ENCODE assay signal across 16 cellular contexts in genomic region chr1:63624911-63625310, GRCh38. TPM values are rescaled to one million over a fixed set of nuclear protein-coding genes. Genes with fewer than 3 reads are reported as not detected.
DNase-seq lines count a peak whose midpoint lies in the region; ATAC-seq and TF ChIP-seq lines count a peak whose summit lies in the region.
"Had no signal": no experiment of that assay in that cellular context is flagged by ENCODE, and none has a peak within 500 bp of the region (broad histone marks: within the 10 kb centered on the region; RNA-seq: fewer than 3 reads in every experiment).

No MANE protein-coding gene starts in this region.

- DNase-seq in COLO829 (ENCODE audit: low spot score) (peak; percentile 22), RWPE2 (ENCODE audit: low spot score) (no peak), fibroblast of the aortic adventitia (ENCODE audit: low read depth) (peak; percentile 81), gastrocnemius medialis (no peak)
- no peak for DNase-seq in stimulated activated naive CD4-positive, alpha-beta T cell (lab: John Stamatoyannopoulos, UW)
- no peak for DNase-seq in activated CD4-positive, alpha-beta T cell treated with anti-CD3 and anti-CD28 coated beads, Interleukin-2, amount 10 ng/mL, durations not matched to agents 24 days and 14 days
- DNase-seq: activated naive CD4-positive, alpha-beta T cell treated with anti-CD3 and anti-CD28 coated beads, Interleukin-2, amount 50 U/mL, for 16 hours; KG1; mucosa of descending colon; NCI-H1930; NK-92 treated with Interleukin-12 subunit alpha and Interleukin-12 subunit beta, amount 100 ng/mL, for 24 hours; WERI-Rb-1 had no signal

- H3K4me3 ChIP-seq in RWPE2 (ENCODE audit: severe bottlenecking) (no peak overlapping the region), fibroblast of the aortic adventitia (ENCODE audit: low read depth, low read length) (no peak overlapping the region), gastrocnemius medialis (peak overlapping the region in 1 of 4 donors; percentile 22)
- H3K4me3 ChIP-seq: coronary artery, mucosa of descending colon had no signal

- ATAC-seq in RWPE2 (ENCODE audit: low read depth) (peak; percentile 45; the same call in 2 of the 3 replicates), gastrocnemius medialis (no peak), GM18502 (IDR thresholded peaks at IDR 0.05; ENCODE audit: poor library complexity, unreplicated experiment) (no peak), GM21717 (IDR thresholded peaks at IDR 0.05; ENCODE audit: unreplicated experiment) (no peak)
- ATAC-seq: mucosa of descending colon had no signal

- H3K27ac Mint-ChIP-seq in activated CD4-positive, alpha-beta T cell treated with anti-CD3 and anti-CD28 coated beads, Interleukin-2, amount 10 ng/mL, durations not matched to agents 24 days and 14 days, result no peak overlapping the region
- H3K27ac Mint-ChIP-seq: stimulated activated naive CD8-positive, alpha-beta T cell treated with anti-CD3 and anti-CD28 coated beads, Interleukin-15, Interleukin-2, amounts not matched to agents 100 ng/mL and 50 ng/mL, for 24 hours had no signal

- no peak overlapping the region for H3K4me3 Mint-ChIP-seq in activated CD4-positive, alpha-beta T cell treated with anti-CD3 and anti-CD28 coated beads, Interleukin-2, amount 10 ng/mL, durations not matched to agents 24 days and 14 days
- H3K4me3 Mint-ChIP-seq: stimulated activated naive CD8-positive, alpha-beta T cell treated with anti-CD3 and anti-CD28 coated beads, Interleukin-15, Interleukin-2, amounts not matched to agents 100 ng/mL and 50 ng/mL, for 24 hours had no signal

- H3K4me1 Mint-ChIP-seq in activated CD4-positive, alpha-beta T cell treated with anti-CD3 and anti-CD28 coated beads, Interleukin-2, amount 10 ng/mL, durations not matched to agents 24 days and 14 days, result peaks cover 13% of the 10 kb centered on the region

- H3K27me3 Mint-ChIP-seq in activated CD4-positive, alpha-beta T cell treated with anti-CD3 and anti-CD28 coated beads, Interleukin-2, amount 10 ng/mL, durations not matched to agents 24 days and 14 days, result no peaks in the 10 kb centered on the region
- H3K27me3 Mint-ChIP-seq: stimulated activated naive CD8-positive, alpha-beta T cell treated with anti-CD3 and anti-CD28 coated beads, Interleukin-15, Interleukin-2, amounts not matched to agents 100 ng/mL and 50 ng/mL, for 24 hours had no signal

- H3K27me3 ChIP-seq in RWPE2 (ENCODE audit: insufficient read depth, poor library complexity, severe bottlenecking) (no peaks in the 10 kb centered on the region), gastrocnemius medialis (no peaks in the 10 kb centered on the region)

- H3K27ac ChIP-seq in RWPE2 (ENCODE audit: poor library complexity, severe bottlenecking) (no peak overlapping the region), gastrocnemius medialis (peak overlapping the region in 3 of 4 donors; percentile 94 to 99 (median 98))
- H3K27ac ChIP-seq: WERI-Rb-1 had no signal

- TF ChIP-seq POLR2A in gastrocnemius medialis (IDR thresholded peaks at IDR 0.05), result no peak

- H3K9me3 ChIP-seq in RWPE2 (ENCODE audit: severe bottlenecking) (no peaks in the 10 kb centered on the region), gastrocnemius medialis (no peaks in the 10 kb centered on the region)
- H3K9me3 ChIP-seq: mucosa of descending colon had no signal

- H3K4me1 ChIP-seq in RWPE2 (ENCODE audit: insufficient read depth, poor library complexity, severe bottlenecking) (peaks cover 25% of the 10 kb centered on the region), gastrocnemius medialis (peaks cover 76 to 81% of the 10 kb centered on the region in 2 donors)

- TF ChIP-seq CTCF in RWPE2 (IDR thresholded peaks at IDR 0.05; ENCODE audit: poor library complexity, severe bottlenecking) (no peak), fibroblast of the aortic adventitia (IDR thresholded peaks at IDR 0.05; ENCODE audit: insufficient read depth, low read length) (peak; percentile 51), gastrocnemius medialis (IDR thresholded peaks at IDR 0.05 in 4 of 5, conservative IDR thresholded peaks at IDR 0.05 in 1 of 5) (peak in 1 of 5 experiments; percentile 11)

- intact Hi-C loops in gastrocnemius medialis (cut with DNase I; ENCODE audit: low total_unique reads), result no loop called here
- intact Hi-C loops in activated CD4-positive, alpha-beta T cell treated with anti-CD3 and anti-CD28 coated beads, Interleukin-2, amount 10 ng/mL, durations not matched to agents 24 days and 14 days (cut with micrococcal nuclease), result no loop called here

- H3K36me3 ChIP-seq in RWPE2 (ENCODE audit: low read depth) (peaks cover 14% of the 10 kb centered on the region; the same call in 1 of the 2 replicates), gastrocnemius medialis (peaks cover 0 to 6% of the 10 kb centered on the region in 2 donors)
- H3K36me3 ChIP-seq: WERI-Rb-1 had no signal

- peaks cover 6% of the 10 kb centered on the region for H3K36me3 Mint-ChIP-seq in activated CD4-positive, alpha-beta T cell treated with anti-CD3 and anti-CD28 coated beads, Interleukin-2, amount 10 ng/mL, durations not matched to agents 24 days and 14 days (ENCODE audit: low read depth)

- in situ Hi-C loops in gastrocnemius medialis (cut with MboI; ENCODE audit: low sequenced_read_pairs in 4 of 4), result loop anchor here in 2 of 4 donors (5.0 to 10.0 kb wide), 3 partner anchors 48 to 617 kb away; no protein-coding TSS in a partner anchor

- H3K9me3 Mint-ChIP-seq in activated CD4-positive, alpha-beta T cell treated with anti-CD3 and anti-CD28 coated beads, Interleukin-2, amount 10 ng/mL, durations not matched to agents 24 days and 14 days, result no peaks in the 10 kb centered on the region
- H3K9me3 Mint-ChIP-seq: stimulated activated naive CD8-positive, alpha-beta T cell treated with anti-CD3 and anti-CD28 coated beads, Interleukin-15, Interleukin-2, amounts not matched to agents 100 ng/mL and 50 ng/mL, for 24 hours had no signal

RNA-seq across cellular contexts. Expression of gene PGM1, which starts 31.7 kb away (rescaled TPM):
- 52.4 and 83.5 TPM in 2 replicates for total RNA-seq in fibroblast of the aortic adventitia (ENCODE audit: low replicate concordance)
- 100 to 1,000 TPM; 320 to 713 (median 666) TPM for total RNA-seq in gastrocnemius medialis
- total RNA-seq in activated CD4-positive, alpha-beta T cell treated with anti-CD3 and anti-CD28 coated beads, Interleukin-2, amount 10 ng/mL, durations not matched to agents 24 days and 14 days, result 47.3 and 47.9 TPM in 2 replicates

Comparison
In these comparisons a context has a peak if more than half of its experiments do, and no peak if none do; other contexts are left out.
1. DNase-seq: peak in COLO829 (single experiment) and fibroblast of the aortic adventitia (single experiment); none in RWPE2 (single experiment), gastrocnemius medialis (0 of 2), stimulated activated naive CD4-positive, alpha-beta T cell (0 of 6) and activated CD4-positive, alpha-beta T cell treated with anti-CD3 and anti-CD28 coated beads, Interleukin-2, amount 10 ng/mL, durations not matched to agents 24 days and 14 days (single experiment).